In the genomic region with DNA sequence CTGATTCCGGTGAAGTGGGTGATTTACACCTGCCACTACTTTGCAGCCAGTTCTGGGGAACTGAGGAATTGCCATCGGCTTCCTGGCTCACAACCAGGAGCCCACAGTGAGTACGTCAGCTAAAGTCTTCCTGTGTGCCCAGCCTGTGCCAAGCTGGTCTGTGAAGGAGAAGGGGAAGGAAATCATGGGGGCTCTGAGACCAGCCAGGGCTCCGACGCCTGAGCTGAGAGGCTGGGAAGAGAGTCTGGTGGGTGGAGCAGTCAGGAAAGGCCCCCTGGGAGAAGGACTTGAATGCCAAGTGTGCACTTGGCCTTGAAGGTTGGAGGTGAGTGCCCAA, we compare ENCODE assay signal across 10 cellular contexts. TPM values are rescaled to one million over a fixed set of nuclear protein-coding genes. Genes with fewer than 3 reads are reported as not detected.
DNase-seq lines count a peak whose midpoint lies in the region; ATAC-seq and TF ChIP-seq lines count a peak whose summit lies in the region.
"Had no signal": no experiment of that assay in that cellular context is flagged by ENCODE, and none has a peak within 500 bp of the region (broad histone marks: within the 10 kb centered on the region; RNA-seq: fewer than 3 reads in every experiment).

No MANE protein-coding gene starts in this region.

- H3K27me3 Mint-ChIP-seq in neural progenitor cell (ENCODE audit: insufficient read depth, low read depth) = peaks cover 3% of the 10 kb centered on the region
- peaks cover 2% of the 10 kb centered on the region for H3K27me3 Mint-ChIP-seq in activated CD4-positive, alpha-beta T cell treated with anti-CD3 and anti-CD28 coated beads for 36 hours

- no peak overlapping the region for H2AFZ ChIP-seq in ACC112 (ENCODE audit: low read length, unreplicated experiment)
- no peak overlapping the region for H2AFZ ChIP-seq in neural progenitor cell (replicated peaks)

- no peak for ATAC-seq in GM21423 (IDR thresholded peaks at IDR 0.05; ENCODE audit: unreplicated experiment)
- no peak for ATAC-seq in activated CD4-positive, alpha-beta T cell treated with anti-CD3 and anti-CD28 coated beads for 36 hours

- peaks cover 3% of the 10 kb centered on the region for H3F3A ChIP-seq in neural progenitor cell (ENCODE audit: low read depth)

- CTCF ChIA-PET in activated CD4-positive, alpha-beta T cell treated with anti-CD3 and anti-CD28 coated beads for 36 hours (lab: Charles Lee) = interaction anchor here (1.0 to 1.4 kb wide), 2 partner anchors 19 to 41 kb away, joined by 3 to 9 read pairs; no protein-coding TSS in a partner anchor

- peak overlapping the region; percentile 82 for H3K4me2 ChIP-seq in neural progenitor cell

- peaks cover 6% of the 10 kb centered on the region for H3K79me2 ChIP-seq in ACC112 (ENCODE audit: control insufficient read depth, insufficient read depth, low read length, unreplicated experiment)
- H3K79me2 ChIP-seq in neural progenitor cell (ENCODE audit: low read depth) = no peaks in the 10 kb centered on the region

- H3K4me1 ChIP-seq in ACC112 (ENCODE audit: control insufficient read depth, insufficient read depth, low read length, unreplicated experiment) (peaks cover 20% of the 10 kb centered on the region), neural progenitor cell (no peaks in the 10 kb centered on the region)

- peak overlapping the region; percentile 94 for H3K4me3 ChIP-seq in ACC112 (ENCODE audit: low read depth, low read length)
- peak overlapping the region; percentile 88 for H3K4me3 ChIP-seq in fibroblast of mammary gland (ENCODE audit: control insufficient read depth, low read depth, low read length)
- peak overlapping the region; percentile 81 for H3K4me3 ChIP-seq in neural progenitor cell
- H3K4me3 ChIP-seq in WERI-Rb-1 (ENCODE audit: low read depth, low read length) = no peak overlapping the region

- H3K9me3 ChIP-seq in neural progenitor cell (ENCODE audit: low read depth) (no peaks in the 10 kb centered on the region), WERI-Rb-1 (ENCODE audit: severe bottlenecking) (no peaks in the 10 kb centered on the region)

- H3K27ac Mint-ChIP-seq in neural progenitor cell = peak overlapping the region; percentile 74
- no peak overlapping the region for H3K27ac Mint-ChIP-seq in activated CD4-positive, alpha-beta T cell treated with anti-CD3 and anti-CD28 coated beads for 36 hours

- no peak overlapping the region for H3K27ac ChIP-seq in ACC112 (ENCODE audit: low read depth, low read length)
- no peak overlapping the region for H3K27ac ChIP-seq in neural progenitor cell
- H3K27ac ChIP-seq in WERI-Rb-1 = no peak overlapping the region
- H3K27ac ChIP-seq: HL-60 had no signal

- TF ChIP-seq CTCF in fibroblast of mammary gland (conservative IDR thresholded peaks at IDR 0.05; ENCODE audit: control insufficient read depth, insufficient read depth, low read depth, low read length) (no peak), neural progenitor cell (IDR thresholded peaks at IDR 0.05) (no peak), WERI-Rb-1 (IDR thresholded peaks at IDR 0.05; ENCODE audit: low read depth, low read length) (no peak)

- H4K20me1 ChIP-seq in neural progenitor cell (ENCODE audit: low read depth) = no peaks in the 10 kb centered on the region

- H3K27me3 ChIP-seq in ACC112 (ENCODE audit: insufficient read depth, low read length) = no peaks in the 10 kb centered on the region
- peaks cover 4% of the 10 kb centered on the region for H3K27me3 ChIP-seq in neural progenitor cell
- no peaks in the 10 kb centered on the region for H3K27me3 ChIP-seq in WERI-Rb-1 (ENCODE audit: insufficient read depth, low read depth, severe bottlenecking)

- H3K9ac ChIP-seq in neural progenitor cell = no peak overlapping the region

- H3K36me3 ChIP-seq in ACC112 (ENCODE audit: insufficient read depth, low read length) (no peaks in the 10 kb centered on the region), neural progenitor cell (no peaks in the 10 kb centered on the region), WERI-Rb-1 (0 out of 2 replicates have a peak, but pooled peaks cover 6% of the 10 kb centered on the region)

- peak overlapping the region; percentile 93 for H3K4me3 Mint-ChIP-seq in neural progenitor cell
- H3K4me3 Mint-ChIP-seq in activated CD4-positive, alpha-beta T cell treated with anti-CD3 and anti-CD28 coated beads for 36 hours = no peak overlapping the region

- POLR2A ChIA-PET in activated CD4-positive, alpha-beta T cell treated with anti-CD3 and anti-CD28 coated beads for 36 hours (lab: Charles Lee) = interaction anchor here (0.7 to 1.1 kb wide), 2 partner anchors 42 to 595 kb away, joined by 3 read pairs; no protein-coding TSS in a partner anchor

- peak; percentile 22 for DNase-seq in NCI-H1105 (lab: John Stamatoyannopoulos, UW)
- no peak for DNase-seq in fibroblast of mammary gland (ENCODE audit: low read depth)
- no peak for DNase-seq in neural progenitor cell (ENCODE audit: low spot score)
- DNase-seq in NCI-H226 = no peak
- no peak for DNase-seq in WERI-Rb-1
- DNase-seq in activated CD4-positive, alpha-beta T cell treated with anti-CD3 and anti-CD28 coated beads for 36 hours = no peak
- DNase-seq: RPMI8226 had no signal

- peaks cover 2% of the 10 kb centered on the region for H3K36me3 Mint-ChIP-seq in neural progenitor cell
- no peaks in the 10 kb centered on the region for H3K36me3 Mint-ChIP-seq in activated CD4-positive, alpha-beta T cell treated with anti-CD3 and anti-CD28 coated beads for 36 hours (ENCODE audit: low read depth)

- no peaks in the 10 kb centered on the region for H3K9me3 Mint-ChIP-seq in neural progenitor cell
- no peaks in the 10 kb centered on the region for H3K9me3 Mint-ChIP-seq in activated CD4-positive, alpha-beta T cell treated with anti-CD3 and anti-CD28 coated beads for 36 hours (ENCODE audit: low read depth)

- intact Hi-C loops in activated CD4-positive, alpha-beta T cell treated with anti-CD3 and anti-CD28 coated beads for 36 hours (cut with DNase I, micrococcal nuclease) = no loop called here

- peaks cover 36% of the 10 kb centered on the region for H3K4me1 Mint-ChIP-seq in neural progenitor cell
- H3K4me1 Mint-ChIP-seq in activated CD4-positive, alpha-beta T cell treated with anti-CD3 and anti-CD28 coated beads for 36 hours = peaks cover 9% of the 10 kb centered on the region

RNA-seq across cellular contexts. Expression of a gene that starts 1.2 kb away (rescaled TPM):
- total RNA-seq in neural progenitor cell (ENCODE audit: low replicate concordance) = 4.0 and 6.2 TPM in 2 replicates
- total RNA-seq in activated CD4-positive, alpha-beta T cell treated with anti-CD3 and anti-CD28 coated beads for 36 hours = under 1 TPM; 0.11 to 0.12 TPM

RNA-seq across cellular contexts. Expression of a gene that starts 6.1 kb away (rescaled TPM):
- 55.7 and 73.4 TPM in 2 replicates for total RNA-seq in neural progenitor cell (ENCODE audit: low replicate concordance)
- total RNA-seq in activated CD4-positive, alpha-beta T cell treated with anti-CD3 and anti-CD28 coated beads for 36 hours = 10 to 100 TPM; 36.4 to 36.5 TPM

RNA-seq across cellular contexts. Expression of a gene that starts 28.1 kb away (rescaled TPM):
- not detected in 2 replicates for total RNA-seq in neural progenitor cell (ENCODE audit: low replicate concordance)
- not detected for total RNA-seq in activated CD4-positive, alpha-beta T cell treated with anti-CD3 and anti-CD28 coated beads for 36 hours

RNA-seq across cellular contexts. Expression of a gene that starts 29.5 kb away (rescaled TPM):
- not detected in 2 replicates for total RNA-seq in neural progenitor cell (ENCODE audit: low replicate concordance)
- not detected for total RNA-seq in activated CD4-positive, alpha-beta T cell treated with anti-CD3 and anti-CD28 coated beads for 36 hours

RNA-seq across cellular contexts. Expression of a gene that starts 43.2 kb away (rescaled TPM):
- 22.2 and 38.2 TPM in 2 replicates for total RNA-seq in neural progenitor cell (ENCODE audit: low replicate concordance)
- 10 to 100 TPM; 64.2 to 73.4 TPM for total RNA-seq in activated CD4-positive, alpha-beta T cell treated with anti-CD3 and anti-CD28 coated beads for 36 hours
